18 cellular contexts compared by ENCODE assay signal in the genomic region with DNA sequence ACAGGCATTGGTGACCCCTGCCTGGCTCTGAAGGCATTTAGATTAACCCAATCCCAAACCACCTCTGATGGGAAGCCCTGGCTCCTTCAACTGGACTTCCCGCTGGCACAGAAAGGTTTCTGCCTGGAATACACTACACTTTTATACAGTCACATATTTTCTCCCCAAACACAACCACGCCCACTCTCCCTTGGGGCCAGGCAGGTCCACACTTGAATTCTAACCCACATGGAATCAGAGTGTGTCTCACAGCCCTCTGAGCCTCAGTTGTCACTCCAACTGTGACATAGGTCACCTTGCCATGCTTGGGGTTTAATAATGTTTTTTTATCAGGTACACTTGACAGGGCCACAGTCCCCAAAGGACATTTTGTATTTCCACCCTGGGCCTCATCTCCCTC.
DNase-seq lines count a peak whose midpoint lies in the region; ATAC-seq, FAIRE-seq and TF ChIP-seq lines count a peak whose summit lies in the region.
"Had no signal": no experiment of that assay in that cellular context is flagged by ENCODE, and none has a peak within 500 bp of the region (broad histone marks: within the 10 kb centered on the region; RNA-seq: fewer than 3 reads in every experiment).

No MANE protein-coding gene starts in this region.

- H3K4me1 ChIP-seq in A549 (peaks cover 61% of the 10 kb centered on the region), trophoblast cell (ENCODE audit: control insufficient read depth in 1 of 2, insufficient read depth in 2 of 2, low read length in 2 of 2) (peaks cover 10 to 24% of the 10 kb centered on the region in 2 experiments)

- TF ChIP-seq POLR2A in A549 (IDR thresholded peaks at IDR 0.05; ENCODE audit: low read length) = no peak

- H3K23ac ChIP-seq in trophoblast cell (ENCODE audit: low read length) = no peak overlapping the region

- H3K4me3 ChIP-seq in A549 = no peak overlapping the region
- H3K4me3 ChIP-seq in bronchial epithelial cell (ENCODE audit: low read depth, low read length) = no peak overlapping the region
- no peak overlapping the region for H3K4me3 ChIP-seq in trophoblast cell (ENCODE audit: low read depth, low read length)

- WGBS in A549 (ENCODE audit: missing lambda C conversion rate) = 75% methylated on average over 2 of the region's 2 CpGs
- no CpG with 5 or more reads among the region's 2 CpGs for WGBS in trophoblast cell (ENCODE audit: extremely low coverage, insufficient coverage, insufficient read length)

- H2BK120ac ChIP-seq in trophoblast cell (ENCODE audit: insufficient read depth, low read length, poor library complexity) = peak overlapping the region; percentile 36

- no peak overlapping the region for H3K4ac ChIP-seq in trophoblast cell (ENCODE audit: low read depth, low read length)

- ATAC-seq in A549 = no peak
- ATAC-seq: HepG2, PC-3 had no signal

- H2AK5ac ChIP-seq in trophoblast cell (ENCODE audit: low read length) = no peak overlapping the region

- no peak overlapping the region for H3K9ac ChIP-seq in trophoblast cell (ENCODE audit: low read length)

- H3K4me2 ChIP-seq in A549 = peak overlapping the region; percentile 43; the same call in 2 of the 3 replicates
- no peak overlapping the region for H3K4me2 ChIP-seq in trophoblast cell (ENCODE audit: low read length)

- H3K36me3 ChIP-seq in bronchial epithelial cell (ENCODE audit: control insufficient read depth, insufficient read depth, low read length) (no peaks in the 10 kb centered on the region), trophoblast cell (ENCODE audit: control insufficient read depth in 1 of 2, insufficient read depth in 2 of 2, low read length in 2 of 2) (no peaks in the 10 kb centered on the region)

- H3K79me1 ChIP-seq in trophoblast cell (ENCODE audit: low read length) = no peaks in the 10 kb centered on the region

- peak overlapping the region; percentile 17 for H2BK12ac ChIP-seq in trophoblast cell (ENCODE audit: low read length)

- no peak overlapping the region for H4K8ac ChIP-seq in trophoblast cell (ENCODE audit: low read depth, low read length)

- H3K14ac ChIP-seq in trophoblast cell (ENCODE audit: low read length) = no peak overlapping the region

- H4K91ac ChIP-seq in trophoblast cell (ENCODE audit: low read depth, low read length) = peak overlapping the region; percentile 45

- FAIRE-seq in A549 (lab: Jason Lieb, UNC) (no peak), bronchial epithelial cell (lab: Jason Lieb, UNC) (no peak)
- FAIRE-seq: HepG2 had no signal

- no peak for TF ChIP-seq RAD21 in A549 (conservative IDR thresholded peaks at IDR 0.05 in 1 of 2, IDR thresholded peaks at IDR 0.05 in 1 of 2)

- POLR2A ChIA-PET in A549 (lab: Yijun Ruan, JAX) = no interaction called here

- H3K79me2 ChIP-seq in trophoblast cell (ENCODE audit: control insufficient read depth, insufficient read depth, low read length, poor library complexity) = no peaks in the 10 kb centered on the region

- no peak overlapping the region for H2BK5ac ChIP-seq in trophoblast cell (ENCODE audit: low read depth, low read length, poor library complexity)

- no peak for TF ChIP-seq EP300 in A549 (IDR thresholded peaks at IDR 0.05)

- H3K9me3 ChIP-seq in A549 = no peaks in the 10 kb centered on the region
- H3K9me3 ChIP-seq in trophoblast cell (ENCODE audit: insufficient read depth, low read depth, low read length) = peaks cover 3% of the 10 kb centered on the region

- H2AFZ ChIP-seq in trophoblast cell (ENCODE audit: insufficient read depth, low read length, poor library complexity) = no peak overlapping the region

- H3K27me3 ChIP-seq in bronchial epithelial cell (ENCODE audit: control insufficient read depth, insufficient read depth, low read length) (no peaks in the 10 kb centered on the region), trophoblast cell (ENCODE audit: insufficient read depth, low read length) (no peaks in the 10 kb centered on the region)

- no peak overlapping the region for H3K18ac ChIP-seq in trophoblast cell (ENCODE audit: low read length)

- no peak overlapping the region for H4K12ac ChIP-seq in trophoblast cell (ENCODE audit: low read depth, low read length)

- H3K27ac ChIP-seq in A549 (peak overlapping the region; percentile 40 to 75; a peak in 4 of 6 replicates), trophoblast cell (ENCODE audit: low read depth, low read length) (no peak overlapping the region)

- DNase-seq in A549 (ENCODE audit: low read depth in 1 of 2, low spot score in 1 of 2) (no peak), LoVo (ENCODE audit: low spot score) (peak; percentile 7), bronchial epithelial cell (ENCODE audit: low read depth) (peak; percentile 85), trophoblast cell (no peak), AG08396 (ENCODE audit: low spot score) (no peak), NCI-H1436 (lab: John Stamatoyannopoulos, UW) (no peak), AML-193 (lab: John Stamatoyannopoulos, UW) (no peak), NCI-H226 (no peak)
- DNase-seq: Calu3; CD4-positive, alpha-beta memory T cell; H9; KG1; NCI-H1092 treated with DMSO at 0.1 percent for 48 hours; NCI-H1694 treated with DMSO at 0.1 percent for 48 hours; NCI-H510A treated with DMSO at 0.1 percent for 48 hours; NCI-H82; PC-3 had no signal

- CTCF ChIA-PET in A549 (lab: Yijun Ruan, JAX) = no interaction called here

- TF ChIP-seq CTCF in A549 (IDR thresholded peaks at IDR 0.05) (no peak), bronchial epithelial cell (IDR thresholded peaks at IDR 0.05; ENCODE audit: insufficient read depth, low read length, severe bottlenecking) (no peak)

TF ChIP-seq in A549, 52 proteins besides CTCF, POLR2A, EP300 and RAD21:
- TF ChIP-seq EHMT2 (IDR thresholded peaks at IDR 0.05; ENCODE audit: low read depth) (no peak), FOSL2 (IDR thresholded peaks at IDR 0.05) (no peak), FOSL2 (CRISPR knock-in tag; IDR thresholded peaks at IDR 0.05) (no peak), NFE2L2 (conservative IDR thresholded peaks at IDR 0.05; ENCODE audit: low read length) (no peak), E2F6 (IDR thresholded peaks at IDR 0.05; ENCODE audit: borderline replicate concordance, low read depth) (no peak), REST (IDR thresholded peaks at IDR 0.05) (no peak), MAX (IDR thresholded peaks at IDR 0.05) (no peak), PHF8 (IDR thresholded peaks at IDR 0.05; ENCODE audit: borderline replicate concordance, low read depth) (no peak), ELK1 (IDR thresholded peaks at IDR 0.05; ENCODE audit: low read depth, low read length) (no peak), JUN (IDR thresholded peaks at IDR 0.05) (no peak), RNF2 (IDR thresholded peaks at IDR 0.05; ENCODE audit: borderline replicate concordance, low read depth) (no peak), BHLHE40 (IDR thresholded peaks at IDR 0.05; ENCODE audit: low read depth, low read length) (no peak)
- TF ChIP-seq, protein P1, sequence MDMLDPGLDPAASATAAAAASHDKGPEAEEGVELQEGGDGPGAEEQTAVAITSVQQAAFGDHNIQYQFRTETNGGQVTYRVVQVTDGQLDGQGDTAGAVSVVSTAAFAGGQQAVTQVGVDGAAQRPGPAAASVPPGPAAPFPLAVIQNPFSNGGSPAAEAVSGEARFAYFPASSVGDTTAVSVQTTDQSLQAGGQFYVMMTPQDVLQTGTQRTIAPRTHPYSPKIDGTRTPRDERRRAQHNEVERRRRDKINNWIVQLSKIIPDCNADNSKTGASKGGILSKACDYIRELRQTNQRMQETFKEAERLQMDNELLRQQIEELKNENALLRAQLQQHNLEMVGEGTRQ (IDR thresholded peaks at IDR 0.05) = no peak

Comparison
In these comparisons a context has a peak if more than half of its experiments do, and no peak if none do; other contexts are left out.
1. DNase-seq: peak in LoVo (single experiment) and bronchial epithelial cell (single experiment); none in A549 (0 of 2), trophoblast cell (0 of 2), AG08396 (single experiment), NCI-H1436 (single experiment), AML-193 (0 of 2) and NCI-H226 (single experiment).